In genomic region chr16:424033-424622, GRCh38 we compare ENCODE assay signal across 8 cellular contexts. TPM values are rescaled to one million over a fixed set of nuclear protein-coding genes. Genes with fewer than 3 reads are reported as not detected.
DNase-seq lines count a peak whose midpoint lies in the region; ATAC-seq, FAIRE-seq and TF ChIP-seq lines count a peak whose summit lies in the region.

No MANE protein-coding gene starts in this region.

- no peak overlapping the region for H2AFZ ChIP-seq in neuronal stem cell (ENCODE audit: low read length)

- no peak overlapping the region for H3K27ac Mint-ChIP-seq in WTC11

- peaks cover 54% of the 10 kb centered on the region for H3K27me3 Mint-ChIP-seq in WTC11 (ENCODE audit: low read depth)

- H3K36me3 ChIP-seq in HEK293 (ENCODE audit: control insufficient read depth in 2 of 2, insufficient read depth in 1 of 2, low read length in 2 of 2) (peaks cover 0 to 11% of the 10 kb centered on the region in 2 experiments; a peak in 1 of 3 replicates), neuronal stem cell (replicated peaks in 1 of 2; ENCODE audit: control insufficient read depth in 2 of 2, insufficient read depth in 2 of 2, low read length in 2 of 2) (peaks cover 4 to 20% of the 10 kb centered on the region in 2 donors)

- WGBS in neuronal stem cell (ENCODE audit: extremely low coverage in 2 of 2, insufficient read length in 2 of 2, insufficient replicate concordance in 1 of 2), 2 donors, result no CpG with 5 or more reads among the region's 20 CpGs

- no peaks in the 10 kb centered on the region for H3K9me3 Mint-ChIP-seq in WTC11

- no peak for ATAC-seq in WTC11

- POLR2A ChIA-PET in AG04449 (lab: Yijun Ruan, JAX) (interaction anchor here (1.2 kb wide), 2 partner anchors 11 to 28 kb away, joined by 3 to 5 read pairs; no protein-coding TSS in a partner anchor), HEK293 (lab: Yijun Ruan, JAX) (interaction anchor here (0.9 kb wide), 1 partner anchor 23 kb away, joined by 3 read pairs; the partner anchor contains the start of gene DECR2), WTC11 (lab: Charles Lee) (interaction anchor here (0.9 kb wide), 1 partner anchor 16 kb away, joined by 3 read pairs; no protein-coding TSS in a partner anchor)

- H3K4me3 Mint-ChIP-seq in WTC11, result peak overlapping the region; percentile 67

- H2BK120ac ChIP-seq in neuronal stem cell (ENCODE audit: low read depth, low read length), result peak overlapping the region; percentile 16

- H3K4ac ChIP-seq in neuronal stem cell (ENCODE audit: low read length), result no peak overlapping the region

- no peak overlapping the region for H2BK5ac ChIP-seq in neuronal stem cell (ENCODE audit: low read length)

- H3K27me3 ChIP-seq in neuronal stem cell (ENCODE audit: control insufficient read depth in 3 of 3, insufficient read depth in 3 of 3, low read depth in 1 of 3, low read length in 3 of 3), result peaks cover 11 to 18% (median 12%) of the 10 kb centered on the region in 3 experiments

- H2BK12ac ChIP-seq in neuronal stem cell (ENCODE audit: low read length), result no peak overlapping the region

- peak overlapping the region; percentile 73 for H3K4me3 ChIP-seq in AG04449 (ENCODE audit: low read depth, low read length)
- H3K4me3 ChIP-seq in HEK293 (ENCODE audit: low read depth, low read length), result no peak overlapping the region
- H3K4me3 ChIP-seq in neuronal stem cell (ENCODE audit: low read length in 2 of 2), result no peak overlapping the region

- H4K8ac ChIP-seq in neuronal stem cell (ENCODE audit: low read depth, low read length), result no peak overlapping the region

- H3K9ac ChIP-seq in neuronal stem cell (ENCODE audit: low read depth, low read length, poor library complexity), result no peak overlapping the region

- CTCF ChIA-PET in AG04449 (lab: Yijun Ruan, JAX) (interaction anchor here (1.4 kb wide), 1 partner anchor 10 kb away, joined by 5 read pairs; no protein-coding TSS in a partner anchor), HEK293 (lab: Yijun Ruan, JAX) (interaction anchor here (0.6 to 1.7 kb wide), 3 partner anchors 21 to 296 kb away, joined by 3 to 6 read pairs (median 4); no protein-coding TSS in a partner anchor), WTC11 (lab: Charles Lee) (interaction anchor here (1.2 to 4.2 kb wide), 2 partner anchors 32 to 64 kb away, joined by 5 to 25 read pairs; no protein-coding TSS in a partner anchor)

- no peaks in the 10 kb centered on the region for H3K9me3 ChIP-seq in HEK293 (ENCODE audit: control insufficient read depth, insufficient read depth, low read depth, low read length)
- H3K9me3 ChIP-seq in neuronal stem cell (replicated peaks in 1 of 2; ENCODE audit: control insufficient read depth in 2 of 2, insufficient read depth in 1 of 2, low read depth in 1 of 2, low read length in 2 of 2), result no peaks in the 10 kb centered on the region

- H3K27ac ChIP-seq in HEK293 (ENCODE audit: extremely low read depth, low read depth, low read length), result no peak overlapping the region
- H3K27ac ChIP-seq in neuronal stem cell (replicated peaks; ENCODE audit: low read length), result no peak overlapping the region

- H3K4me1 Mint-ChIP-seq in WTC11, result peaks cover 14% of the 10 kb centered on the region

- no peak overlapping the region for H4K91ac ChIP-seq in neuronal stem cell (ENCODE audit: low read depth, low read length, poor library complexity)

- H3K18ac ChIP-seq in neuronal stem cell (ENCODE audit: low read length), result peak overlapping the region; percentile 42

- DNase-seq in AG04449 (ENCODE audit: low read depth, low spot score) (peak; percentile 96), WTC11 (ENCODE audit: low spot score) (no peak), fibroblast of the conjunctiva (ENCODE audit: low read depth) (peak; percentile 97), neuronal stem cell (ENCODE audit: low spot score) (no peak), NCI-H1092 (lab: John Stamatoyannopoulos, UW) (no peak), D721Med (ENCODE audit: insufficient read length, low spot score) (no peak)
- DNase-seq in stimulated activated CD4-positive, alpha-beta T cell treated with anti-CD3 and anti-CD28 coated beads, Interleukin-4, amount 100 ng/mL, for 1 hour, result no peak

- no peak overlapping the region for H2BK15ac ChIP-seq in neuronal stem cell (ENCODE audit: low read length)

- FAIRE-seq in D721Med (lab: Jason Lieb, UNC), result no peak

- no peak overlapping the region for H3K23ac ChIP-seq in neuronal stem cell (ENCODE audit: low read depth, low read length, poor library complexity)

- TF ChIP-seq CTCF in AG04449 (IDR thresholded peaks at IDR 0.05; ENCODE audit: insufficient read depth, low read length, missing control alignments), result no peak
- TF ChIP-seq CTCF in HEK293 (tag by site-specific recombination; IDR thresholded peaks at IDR 0.05), result no peak
- no peak for TF ChIP-seq CTCF in WTC11 (IDR thresholded peaks at IDR 0.05)
- TF ChIP-seq CTCF in D721Med (IDR thresholded peaks at IDR 0.05; ENCODE audit: insufficient read depth, missing control alignments), result no peak

- H3K14ac ChIP-seq in neuronal stem cell (ENCODE audit: low read length), result no peak overlapping the region

- H3K79me1 ChIP-seq in neuronal stem cell (ENCODE audit: low read depth, low read length), result peaks cover 15% of the 10 kb centered on the region

- H3K4me1 ChIP-seq in HEK293 (ENCODE audit: control insufficient read depth, insufficient read depth, low read length) (peaks cover 9% of the 10 kb centered on the region; the same call in 1 of the 2 replicates), neuronal stem cell (ENCODE audit: control insufficient read depth in 2 of 2, insufficient read depth in 1 of 2, low read depth in 1 of 2, low read length in 2 of 2) (peaks cover 7 to 14% of the 10 kb centered on the region in 2 donors)

- H3K4me2 ChIP-seq in neuronal stem cell (ENCODE audit: insufficient read depth, low read length, poor library complexity, severe bottlenecking), result no peak overlapping the region

- H2AK5ac ChIP-seq in neuronal stem cell (ENCODE audit: low read depth, low read length), result no peak overlapping the region

- H3K36me3 Mint-ChIP-seq in WTC11, result no peaks in the 10 kb centered on the region; the same call in 1 of the 2 replicates

TF ChIP-seq in HEK293, 187 proteins besides CTCF, POLR2A, EP300 and RAD21 (continues in another document):
- TF ChIP-seq ZBTB21 (tag by site-specific recombination; IDR thresholded peaks at IDR 0.05) (no peak), ZNF544 (tag by site-specific recombination; IDR thresholded peaks at IDR 0.05) (no peak), ZNF302 (tag by site-specific recombination; IDR thresholded peaks at IDR 0.05; ENCODE audit: low read depth) (no peak), GLIS2 (tag by site-specific recombination; IDR thresholded peaks at IDR 0.05) (no peak), ZNF692 (tag by site-specific recombination; IDR thresholded peaks at IDR 0.05) (0 out of 2 replicates have a peak, but pooled peaks have one; percentile 28), ZNF585B (tag by site-specific recombination; IDR thresholded peaks at IDR 0.05) (no peak), ZBTB20 (tag by site-specific recombination; IDR thresholded peaks at IDR 0.05) (no peak)

TF ChIP-seq in WTC11, 78 proteins besides CTCF, POLR2A, EP300 and RAD21:
- TF ChIP-seq KAT7 (CRISPR knock-in tag; IDR thresholded peaks at IDR 0.05; ENCODE audit: borderline replicate concordance), result no peak
- TF ChIP-seq MLX (CRISPR knock-in tag; IDR thresholded peaks at IDR 0.05), result no peak
- TF ChIP-seq MXD4 (CRISPR knock-in tag; IDR thresholded peaks at IDR 0.05; ENCODE audit: borderline replicate concordance), result no peak
- no peak for TF ChIP-seq NFATC4 (CRISPR knock-in tag; IDR thresholded peaks at IDR 0.05)

RNA-seq across cellular contexts. Expression of gene RAB11FIP3, which starts 1.3 kb away (rescaled TPM):
- total RNA-seq in WTC11 (2021), result 37.1 to 38.6 TPM (median 37.9 TPM) in 3 replicates
- 24.4 TPM for polyA plus RNA-seq in neuronal stem cell (2013, experiment 1 of 2)
- 24.0 TPM for polyA plus RNA-seq in neuronal stem cell (2013, experiment 2 of 2)

RNA-seq across cellular contexts. Expression of gene DECR2, which starts 22.4 kb away (rescaled TPM):
- total RNA-seq in WTC11 (2021), result 37.8 to 43.6 TPM (median 40.7 TPM) in 3 replicates
- 17.1 TPM for polyA plus RNA-seq in neuronal stem cell (2013, experiment 1 of 2)
- 17.8 TPM for polyA plus RNA-seq in neuronal stem cell (2013, experiment 2 of 2)

RNA-seq across cellular contexts. Expression of gene NME4, which starts 27.1 kb away (rescaled TPM):
- total RNA-seq in WTC11 (2021), result 467 to 550 TPM (median 535 TPM) in 3 replicates
- 329 TPM for polyA plus RNA-seq in neuronal stem cell (2013, experiment 1 of 2)
- 313 TPM for polyA plus RNA-seq in neuronal stem cell (2013, experiment 2 of 2)

RNA-seq across cellular contexts. Expression of gene PGAP6, which starts 42.4 kb away (rescaled TPM):
- total RNA-seq in WTC11 (2021), result 104 to 108 TPM (median 107 TPM) in 3 replicates
- 30.5 TPM for polyA plus RNA-seq in neuronal stem cell (2013, experiment 1 of 2)
- 28.5 TPM for polyA plus RNA-seq in neuronal stem cell (2013, experiment 2 of 2)

RNA-seq across cellular contexts. Expression of gene MRPL28, which starts 53.8 kb away (rescaled TPM):
- 119 to 144 TPM (median 140 TPM) in 3 replicates for total RNA-seq in WTC11 (2021)
- 68.8 TPM for polyA plus RNA-seq in neuronal stem cell (2013, experiment 1 of 2)
- 73.1 TPM for polyA plus RNA-seq in neuronal stem cell (2013, experiment 2 of 2)

Comparison
In these comparisons a context has a peak if more than half of its experiments do, and no peak if none do; other contexts are left out.
1. DNase-seq: peak in AG04449 (single experiment) and fibroblast of the conjunctiva (single experiment); none in WTC11 (single experiment), neuronal stem cell (single experiment), NCI-H1092 (single experiment), stimulated activated CD4-positive, alpha-beta T cell treated with anti-CD3 and anti-CD28 coated beads, Interleukin-4, amount 100 ng/mL, for 1 hour (single experiment) and D721Med (single experiment).